In genomic region chr6:18260448-18261106, GRCh38 we compare ENCODE assay signal across 8 cellular contexts. TPM values are rescaled to one million over a fixed set of nuclear protein-coding genes. Genes with fewer than 3 reads are reported as not detected.
DNase-seq lines count a peak whose midpoint lies in the region; ATAC-seq and TF ChIP-seq lines count a peak whose summit lies in the region.

No MANE protein-coding gene starts in this region.

- peak overlapping the region; percentile 55 to 97 (median 86) for H3K4me3 Mint-ChIP-seq in CD4-positive, CD25-positive, alpha-beta regulatory T cell

- peak overlapping the region; percentile 42 for H3K27ac ChIP-seq in CD4-positive, CD25-positive, alpha-beta regulatory T cell (ENCODE audit: insufficient read depth, low read length, poor library complexity, severe bottlenecking)
- peak overlapping the region; percentile 93 for H3K27ac ChIP-seq in PC-3 (ENCODE audit: low read length)

- H3K4me2 ChIP-seq in PC-3 (ENCODE audit: low read length): peak overlapping the region; percentile 93

- intact Hi-C loops in PC-3 (cut with micrococcal nuclease): loop anchor here (2.0 to 5.0 kb wide), 4 partner anchors 20 to 242 kb away; partner anchors contain the start of gene RNF144B

- peak overlapping the region; percentile 63 for H3K9ac ChIP-seq in PC-3 (ENCODE audit: low read length)

- H3K36me3 ChIP-seq in CD4-positive, CD25-positive, alpha-beta regulatory T cell (ENCODE audit: control insufficient read depth, insufficient read depth, low read length): peaks cover 20% of the 10 kb centered on the region
- H3K36me3 ChIP-seq in PC-3 (ENCODE audit: low read depth, low read length): peaks cover 42% of the 10 kb centered on the region

- ATAC-seq in CD4-positive, CD25-positive, alpha-beta regulatory T cell (ENCODE audit: low read depth in 2 of 2): no peak
- ATAC-seq in GM18861 (IDR thresholded peaks at IDR 0.05; ENCODE audit: unreplicated experiment) (peak; percentile 36), HG03045 (IDR thresholded peaks at IDR 0.05; ENCODE audit: unreplicated experiment) (peak; percentile 35), PC-3 (peak; percentile 39), GM19035 (IDR thresholded peaks at IDR 0.05; ENCODE audit: unreplicated experiment) (no peak)
- peak; percentile 12 for ATAC-seq in stimulated activated naive CD8-positive, alpha-beta T cell treated with anti-CD3 and anti-CD28 coated beads, Interleukin-15, Interleukin-2, amounts not matched to agents 100 U/mL and 50 U/mL, for 24 hours

- TF ChIP-seq CTCF in PC-3 (conservative IDR thresholded peaks at IDR 0.05; ENCODE audit: low read depth, low read length): no peak
- peak; percentile 29 for TF ChIP-seq CTCF in epithelial cell of esophagus (IDR thresholded peaks at IDR 0.05; ENCODE audit: insufficient read depth, low read depth, low read length, missing control alignments)

- H3K9me3 Mint-ChIP-seq in CD4-positive, CD25-positive, alpha-beta regulatory T cell: peaks cover 0 to 1% (median 0%) of the 10 kb centered on the region in 7 donors

- H3K27ac Mint-ChIP-seq in CD4-positive, CD25-positive, alpha-beta regulatory T cell: peak overlapping the region; percentile 77 to 94 (median 83)

- peaks cover 8% of the 10 kb centered on the region for H3K27me3 Mint-ChIP-seq in CD4-positive, CD25-positive, alpha-beta regulatory T cell

- H3K27me3 ChIP-seq in CD4-positive, CD25-positive, alpha-beta regulatory T cell (ENCODE audit: control insufficient read depth, insufficient read depth, low read length): no peaks in the 10 kb centered on the region
- no peaks in the 10 kb centered on the region for H3K27me3 ChIP-seq in PC-3 (ENCODE audit: low read length)

- DNase-seq in CD4-positive, CD25-positive, alpha-beta regulatory T cell: peak in 1 of 3 donors; percentile 10
- peak; percentile 71 for DNase-seq in PC-3
- DNase-seq in epithelial cell of esophagus (ENCODE audit: low read depth): peak; percentile 69
- DNase-seq in stimulated activated naive CD8-positive, alpha-beta T cell treated with anti-CD3 and anti-CD28 coated beads, Interleukin-15, Interleukin-2, amounts not matched to agents 100 U/mL and 50 U/mL, for 24 hours: peak; percentile 35
- DNase-seq in NCI-H526 (lab: John Stamatoyannopoulos, UW): no peak

- CTCF ChIA-PET in PC-3 (lab: Charles Lee): no interaction called here

- no peaks in the 10 kb centered on the region for H3K9me2 ChIP-seq in PC-3 (replicated peaks; ENCODE audit: low read length)

- peaks cover 44 to 63% (median 50%) of the 10 kb centered on the region in 4 donors for H3K4me1 Mint-ChIP-seq in CD4-positive, CD25-positive, alpha-beta regulatory T cell

- H3K79me2 ChIP-seq in PC-3 (ENCODE audit: low read length): peaks cover 82% of the 10 kb centered on the region

- H3K36me3 Mint-ChIP-seq in CD4-positive, CD25-positive, alpha-beta regulatory T cell: peaks cover 9% of the 10 kb centered on the region

- H4K20me1 ChIP-seq in PC-3 (ENCODE audit: low read length): peaks cover 63% of the 10 kb centered on the region

- peak overlapping the region; percentile 2 for H3K4me3 ChIP-seq in CD4-positive, CD25-positive, alpha-beta regulatory T cell (ENCODE audit: low read depth, low read length)
- H3K4me3 ChIP-seq in PC-3 (ENCODE audit: low read length): peak overlapping the region; percentile 76
- H3K4me3 ChIP-seq in epithelial cell of esophagus (ENCODE audit: low read length): no peak overlapping the region

- peaks cover 5% of the 10 kb centered on the region for H3F3A ChIP-seq in PC-3 (ENCODE audit: low read length, unreplicated experiment)

- no TSS peak for BruUV-seq in PC-3 (replicated peaks; lab: Mats Ljungman, UMichigan)

- peaks cover 45% of the 10 kb centered on the region for H3K4me1 ChIP-seq in CD4-positive, CD25-positive, alpha-beta regulatory T cell (ENCODE audit: control insufficient read depth, insufficient read depth, low read length, poor library complexity, severe bottlenecking)
- H3K4me1 ChIP-seq in PC-3 (ENCODE audit: insufficient read depth, low read length): peaks cover 37% of the 10 kb centered on the region

- H3K9me3 ChIP-seq in CD4-positive, CD25-positive, alpha-beta regulatory T cell (ENCODE audit: control insufficient read depth in 2 of 2, low read length in 2 of 2): no peaks in the 10 kb centered on the region
- H3K9me3 ChIP-seq in PC-3 (ENCODE audit: low read length): no peaks in the 10 kb centered on the region

- POLR2A ChIA-PET in PC-3 (lab: Charles Lee; ENCODE audit: unreplicated experiment): interaction anchor here (0.6 kb wide), 1 partner anchor 106 kb away, joined by 3 read pairs; the partner anchor contains the start of gene TPMT

- no peak overlapping the region for H2AFZ ChIP-seq in PC-3 (ENCODE audit: low read length)

RNA-seq across cellular contexts. Expression of gene DEK, which starts 3.8 kb away (rescaled TPM):
- 75.3 TPM for total RNA-seq in CD4-positive, CD25-positive, alpha-beta regulatory T cell
- 10 to 100 TPM; 34.9 to 73.1 (median 66.9) TPM for polyA plus RNA-seq in CD4-positive, CD25-positive, alpha-beta regulatory T cell
- 155 and 170 TPM in 2 replicates for total RNA-seq in PC-3 (2014; rRNA removed)

Comparison
In these comparisons a context has a peak if more than half of its experiments do, and no peak if none do; other contexts are left out.
1. ATAC-seq: peak in GM18861 (single experiment), HG03045 (single experiment), PC-3 (single experiment) and stimulated activated naive CD8-positive, alpha-beta T cell treated with anti-CD3 and anti-CD28 coated beads, Interleukin-15, Interleukin-2, amounts not matched to agents 100 U/mL and 50 U/mL, for 24 hours (single experiment); none in CD4-positive, CD25-positive, alpha-beta regulatory T cell (0 of 2) and GM19035 (single experiment).
2. DNase-seq: peak in PC-3 (single experiment), epithelial cell of esophagus (single experiment) and stimulated activated naive CD8-positive, alpha-beta T cell treated with anti-CD3 and anti-CD28 coated beads, Interleukin-15, Interleukin-2, amounts not matched to agents 100 U/mL and 50 U/mL, for 24 hours (single experiment); none in NCI-H526 (0 of 2).